1 cellular context compared by ENCODE assay signal in the genomic region with DNA sequence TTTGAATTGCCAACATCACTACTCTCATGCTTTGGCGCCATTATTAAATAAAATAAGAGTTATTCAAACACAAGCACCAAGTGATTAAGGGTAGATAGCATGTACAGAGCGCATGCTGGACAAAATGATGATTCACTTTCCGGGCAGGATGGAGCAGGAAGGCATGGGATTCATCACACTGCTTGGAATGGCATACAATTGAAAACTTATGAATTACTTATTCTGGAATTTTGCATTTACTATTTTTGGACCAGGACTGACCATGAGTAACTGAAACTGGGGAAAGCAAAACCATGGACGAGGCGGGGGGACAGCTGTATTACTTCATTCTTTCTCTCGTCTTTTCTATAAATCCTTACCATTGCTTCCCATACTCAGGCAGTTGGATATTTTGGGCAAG.
TF ChIP-seq lines count a peak whose summit lies in the region.

No MANE protein-coding gene starts in this region.

TF ChIP-seq in SK-N-SH treated with all-trans-retinoic acid at 6 μM for 48 hours, 23 proteins besides CTCF, POLR2A, EP300 and RAD21 (continued from another document):
- TF ChIP-seq ISL1 (CRISPR knock-in tag; IDR thresholded peaks at IDR 0.05) (peak; percentile 92), TOX (CRISPR knock-in tag; IDR thresholded peaks at IDR 0.05; ENCODE audit: borderline replicate concordance) (0 out of 2 replicates have a peak, but pooled peaks have one; percentile 47), ZFP3 (CRISPR knock-in tag; IDR thresholded peaks at IDR 0.05) (no peak)
